ENCODE assay signal across 8 cellular contexts in the genomic region with DNA sequence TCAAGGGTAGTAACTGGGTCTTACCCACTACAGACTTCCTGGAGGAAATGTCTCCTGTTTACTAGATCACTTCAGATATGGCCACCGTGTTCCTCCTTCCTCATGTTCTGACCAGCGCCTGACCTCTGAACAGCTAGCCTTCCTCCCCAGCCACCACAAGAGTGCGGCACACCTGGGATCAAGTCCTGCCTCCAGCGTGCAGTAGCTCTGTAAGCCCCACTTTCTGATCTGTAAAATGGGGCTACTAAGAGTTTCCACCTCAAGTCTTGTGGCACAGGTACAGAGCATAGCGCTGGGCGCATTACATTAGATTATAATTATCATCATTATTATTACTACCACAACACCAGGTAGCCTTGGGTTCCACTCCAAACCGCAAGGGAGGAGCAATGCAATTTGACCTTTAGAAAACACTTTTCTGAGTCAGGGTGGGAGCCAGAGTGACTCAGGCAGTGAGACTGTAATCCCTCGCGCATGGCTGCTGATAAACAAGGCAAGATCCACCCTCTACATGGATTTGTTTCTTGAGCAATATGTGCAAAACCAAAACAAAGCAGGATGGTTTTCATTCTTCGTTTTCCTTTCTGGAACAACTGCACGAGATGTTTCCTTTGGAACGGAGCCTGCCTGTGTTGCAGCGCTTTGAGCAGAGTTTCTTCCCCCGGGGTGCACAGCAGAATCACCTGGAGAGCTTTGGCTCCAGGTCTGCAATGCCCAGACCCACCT.
A peak's percentile ranks its signal among the peaks of the same experiment; 100 is the strongest.
DNase-seq lines count a peak whose midpoint lies in the region; ATAC-seq, FAIRE-seq and TF ChIP-seq lines count a peak whose summit lies in the region.

No MANE protein-coding gene starts in this region.

- H2AFZ ChIP-seq in PC-3 (ENCODE audit: low read length) = no peak overlapping the region

- peak; percentile 97 for ATAC-seq in PC-3

- WGBS in esophagus, 2 donors = 34 to 56% methylated on average over 14 of the region's 14 CpGs

- CTCF ChIA-PET in PC-3 (lab: Charles Lee) = no interaction called here
- CTCF ChIA-PET in activated naive CD4-positive, alpha-beta T cell treated with anti-CD3 and anti-CD28 coated beads for 36 hours (lab: Charles Lee) = no interaction called here

- no peaks in the 10 kb centered on the region for H3F3A ChIP-seq in PC-3 (ENCODE audit: low read length, unreplicated experiment)

- H3K27ac Mint-ChIP-seq in activated naive CD4-positive, alpha-beta T cell treated with anti-CD3 and anti-CD28 coated beads for 36 hours = no peak overlapping the region

- H3K4me3 ChIP-seq in PC-3 (ENCODE audit: low read length) = peak overlapping the region; percentile 28; the same call in 1 of the 2 replicates
- no peak overlapping the region for H3K4me3 ChIP-seq in esophagus (ENCODE audit: low read depth in 1 of 2, low read length in 2 of 2)

- DNase-seq in AG08395 (ENCODE audit: low spot score) (peak; percentile 96), PC-3 (peak; percentile 90), non-pigmented ciliary epithelial cell (ENCODE audit: low read depth) (peak; percentile 90), NOMO-1 (lab: John Stamatoyannopoulos, UW; ENCODE audit: unreplicated experiment in 2 of 2) (no peak), inferior parietal cortex (ENCODE audit: extremely low spot score) (no peak), GM19239 (ENCODE audit: insufficient read length, low spot score) (no peak)
- no peak for DNase-seq in activated naive CD4-positive, alpha-beta T cell treated with anti-CD3 and anti-CD28 coated beads for 36 hours

- peaks cover 2% of the 10 kb centered on the region for H3K27me3 Mint-ChIP-seq in activated naive CD4-positive, alpha-beta T cell treated with anti-CD3 and anti-CD28 coated beads for 36 hours (ENCODE audit: low read depth)

- no peak overlapping the region for H3K4me3 Mint-ChIP-seq in activated naive CD4-positive, alpha-beta T cell treated with anti-CD3 and anti-CD28 coated beads for 36 hours

- no peaks in the 10 kb centered on the region for H3K36me3 ChIP-seq in PC-3 (ENCODE audit: low read depth, low read length)
- peaks cover 0 to 2% of the 10 kb centered on the region in 2 donors for H3K36me3 ChIP-seq in esophagus (ENCODE audit: control insufficient read depth in 2 of 2, insufficient read depth in 2 of 2, low read length in 1 of 2)

- H3K27me3 ChIP-seq in PC-3 (ENCODE audit: low read length) (no peaks in the 10 kb centered on the region), esophagus (ENCODE audit: control insufficient read depth in 1 of 2, insufficient read depth in 2 of 2, low read length in 2 of 2) (no peaks in the 10 kb centered on the region)

- H4K20me1 ChIP-seq in PC-3 (ENCODE audit: low read length) = no peaks in the 10 kb centered on the region

- peak overlapping the region; percentile 77 for H3K4me2 ChIP-seq in PC-3 (ENCODE audit: low read length)

- intact Hi-C loops in PC-3 (cut with micrococcal nuclease) = no loop called here
- intact Hi-C loops in activated naive CD4-positive, alpha-beta T cell treated with anti-CD3 and anti-CD28 coated beads for 36 hours (cut with micrococcal nuclease) = no loop called here

- H3K9me3 Mint-ChIP-seq in activated naive CD4-positive, alpha-beta T cell treated with anti-CD3 and anti-CD28 coated beads for 36 hours = no peaks in the 10 kb centered on the region

- no peaks in the 10 kb centered on the region for H3K36me3 Mint-ChIP-seq in activated naive CD4-positive, alpha-beta T cell treated with anti-CD3 and anti-CD28 coated beads for 36 hours (ENCODE audit: low read depth)

- no peaks in the 10 kb centered on the region for H3K79me2 ChIP-seq in PC-3 (ENCODE audit: low read length)

- no peaks in the 10 kb centered on the region for H3K4me1 Mint-ChIP-seq in activated naive CD4-positive, alpha-beta T cell treated with anti-CD3 and anti-CD28 coated beads for 36 hours (ENCODE audit: low read depth)

- no peak overlapping the region for H3K9ac ChIP-seq in PC-3 (ENCODE audit: low read length)

- POLR2A ChIA-PET in PC-3 (lab: Charles Lee; ENCODE audit: unreplicated experiment) = no interaction called here

- H3K9me3 ChIP-seq in PC-3 (ENCODE audit: low read length) (no peaks in the 10 kb centered on the region), esophagus (ENCODE audit: control insufficient read depth in 2 of 2, insufficient read depth in 1 of 2, low read depth in 1 of 2, low read length in 1 of 2) (no peaks in the 10 kb centered on the region)

- no peak for FAIRE-seq in GM19239 (lab: Jason Lieb, UNC)

- no TSS peak for BruUV-seq in PC-3 (replicated peaks; lab: Mats Ljungman, UMichigan)

- no peak for TF ChIP-seq CTCF in PC-3 (conservative IDR thresholded peaks at IDR 0.05; ENCODE audit: low read depth, low read length)

- no peaks in the 10 kb centered on the region for H3K9me2 ChIP-seq in PC-3 (replicated peaks; ENCODE audit: low read length)

- H3K27ac ChIP-seq in PC-3 (ENCODE audit: low read length) = peak overlapping the region; percentile 67
- peak overlapping the region; percentile 85 to 96 for H3K27ac ChIP-seq in esophagus (ENCODE audit: low read depth in 2 of 2, low read length in 1 of 2)

- H3K4me1 ChIP-seq in PC-3 (ENCODE audit: insufficient read depth, low read length) (peaks cover 20% of the 10 kb centered on the region), esophagus (ENCODE audit: control insufficient read depth in 2 of 2, insufficient read depth in 2 of 2, low read length in 1 of 2) (peaks cover 0 to 15% of the 10 kb centered on the region in 2 donors)

Comparison
In these comparisons a context has a peak if more than half of its experiments do, and no peak if none do; other contexts are left out.
1. DNase-seq: peak in AG08395 (single experiment), PC-3 (single experiment) and non-pigmented ciliary epithelial cell (single experiment); none in NOMO-1 (0 of 2), inferior parietal cortex (single experiment), GM19239 (single experiment) and activated naive CD4-positive, alpha-beta T cell treated with anti-CD3 and anti-CD28 coated beads for 36 hours (single experiment).